Comparison of ENCODE assay signal across 1 cellular context in genomic region chr1:155206891-155207577, GRCh38.
A peak's percentile ranks its signal among the peaks of the same experiment; 100 is the strongest.
TF ChIP-seq lines count a peak whose summit lies in the region.

No MANE protein-coding gene starts in this region.

TF ChIP-seq in K562, 482 proteins besides CTCF, POLR2A, EP300 and RAD21 (continued from another document and continues in another):
- TF ChIP-seq HBP1 (CRISPR knock-in tag; IDR thresholded peaks at IDR 0.05) (no peak), ATF1 (CRISPR knock-in tag; IDR thresholded peaks at IDR 0.05) (no peak), ATF1 (tag; IDR thresholded peaks at IDR 0.05) (peak; percentile 35; the same call in 1 of the 2 replicates), ZFP1 (CRISPR knock-in tag; IDR thresholded peaks at IDR 0.05) (no peak), ATF3 (IDR thresholded peaks at IDR 0.05) (no peak), ATF3 (CRISPR knock-in tag; conservative IDR thresholded peaks at IDR 0.05) (no peak), ZNF140 (CRISPR knock-in tag; IDR thresholded peaks at IDR 0.05) (no peak), MAZ (CRISPR knock-in tag; conservative IDR thresholded peaks at IDR 0.05 in 1 of 2, IDR thresholded peaks at IDR 0.05 in 1 of 2) (peak; percentile 54 to 77; a peak in 3 of 4 replicates), YY1 (IDR thresholded peaks at IDR 0.05; ENCODE audit: borderline replicate concordance in 1 of 3, control insufficient read depth in 1 of 3, extremely low read depth in 1 of 3, insufficient read depth in 3 of 3, insufficient read length in 1 of 3, insufficient replicate concordance in 2 of 3, low read depth in 1 of 3, low read length in 2 of 3) (peak in 2 of 3 experiments; percentile 57 to 66), ZNF696 (CRISPR knock-in tag; conservative IDR thresholded peaks at IDR 0.05) (no peak), SMARCA5 (IDR thresholded peaks at IDR 0.05) (no peak), SIX5 (IDR thresholded peaks at IDR 0.05; ENCODE audit: borderline replicate concordance in 1 of 2, insufficient read depth in 1 of 2, low read depth in 1 of 2, low read length in 2 of 2) (no peak), ZKSCAN1 (IDR thresholded peaks at IDR 0.05; ENCODE audit: low read depth, low read length) (0 out of 2 replicates have a peak, but pooled peaks have one; percentile 31), LCOR (CRISPR knock-in tag; IDR thresholded peaks at IDR 0.05) (0 out of 2 replicates have a peak, but pooled peaks have one; percentile 18), SMAD4 (CRISPR knock-in tag; conservative IDR thresholded peaks at IDR 0.05) (0 out of 2 replicates have a peak, but pooled peaks have one; percentile 37), TBP (optimal IDR thresholded peaks at IDR 0.05; ENCODE audit: low read depth, low read length) (peak; percentile 1), TGIF2 (CRISPR knock-in tag; IDR thresholded peaks at IDR 0.05) (no peak), ZNF717 (CRISPR knock-in tag; IDR thresholded peaks at IDR 0.05) (no peak), EGR1 (conservative IDR thresholded peaks at IDR 0.05) (no peak), E4F1 (CRISPR knock-in tag; IDR thresholded peaks at IDR 0.05; ENCODE audit: borderline replicate concordance) (no peak), ZNF347 (CRISPR knock-in tag; IDR thresholded peaks at IDR 0.05; ENCODE audit: low read depth) (no peak), TFAP4 (CRISPR knock-in tag; IDR thresholded peaks at IDR 0.05; ENCODE audit: borderline replicate concordance) (peak; percentile 47; the same call in 1 of the 2 replicates)
- TF ChIP-seq, protein P1, sequence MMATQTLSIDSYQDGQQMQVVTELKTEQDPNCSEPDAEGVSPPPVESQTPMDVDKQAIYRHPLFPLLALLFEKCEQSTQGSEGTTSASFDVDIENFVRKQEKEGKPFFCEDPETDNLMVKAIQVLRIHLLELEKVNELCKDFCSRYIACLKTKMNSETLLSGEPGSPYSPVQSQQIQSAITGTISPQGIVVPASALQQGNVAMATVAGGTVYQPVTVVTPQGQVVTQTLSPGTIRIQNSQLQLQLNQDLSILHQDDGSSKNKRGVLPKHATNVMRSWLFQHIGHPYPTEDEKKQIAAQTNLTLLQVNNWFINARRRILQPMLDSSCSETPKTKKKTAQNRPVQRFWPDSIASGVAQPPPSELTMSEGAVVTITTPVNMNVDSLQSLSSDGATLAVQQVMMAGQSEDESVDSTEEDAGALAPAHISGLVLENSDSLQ (IDR thresholded peaks at IDR 0.05): peak; percentile 64
- TF ChIP-seq, protein P2, sequence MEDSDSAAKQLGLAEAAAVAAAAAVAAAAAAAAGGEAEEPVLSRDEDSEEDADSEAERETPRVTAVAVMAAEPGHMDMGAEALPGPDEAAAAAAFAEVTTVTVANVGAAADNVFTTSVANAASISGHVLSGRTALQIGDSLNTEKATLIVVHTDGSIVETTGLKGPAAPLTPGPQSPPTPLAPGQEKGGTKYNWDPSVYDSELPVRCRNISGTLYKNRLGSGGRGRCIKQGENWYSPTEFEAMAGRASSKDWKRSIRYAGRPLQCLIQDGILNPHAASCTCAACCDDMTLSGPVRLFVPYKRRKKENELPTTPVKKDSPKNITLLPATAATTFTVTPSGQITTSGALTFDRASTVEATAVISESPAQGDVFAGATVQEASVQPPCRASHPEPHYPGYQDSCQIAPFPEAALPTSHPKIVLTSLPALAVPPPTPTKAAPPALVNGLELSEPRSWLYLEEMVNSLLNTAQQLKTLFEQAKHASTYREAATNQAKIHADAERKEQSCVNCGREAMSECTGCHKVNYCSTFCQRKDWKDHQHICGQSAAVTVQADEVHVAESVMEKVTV (CRISPR knock-in tag; IDR thresholded peaks at IDR 0.05): peak; percentile 85
- TF ChIP-seq, protein P3, sequence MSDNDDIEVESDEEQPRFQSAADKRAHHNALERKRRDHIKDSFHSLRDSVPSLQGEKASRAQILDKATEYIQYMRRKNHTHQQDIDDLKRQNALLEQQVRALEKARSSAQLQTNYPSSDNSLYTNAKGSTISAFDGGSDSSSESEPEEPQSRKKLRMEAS (CRISPR knock-in tag; IDR thresholded peaks at IDR 0.05): no peak
- TF ChIP-seq, protein P4, sequence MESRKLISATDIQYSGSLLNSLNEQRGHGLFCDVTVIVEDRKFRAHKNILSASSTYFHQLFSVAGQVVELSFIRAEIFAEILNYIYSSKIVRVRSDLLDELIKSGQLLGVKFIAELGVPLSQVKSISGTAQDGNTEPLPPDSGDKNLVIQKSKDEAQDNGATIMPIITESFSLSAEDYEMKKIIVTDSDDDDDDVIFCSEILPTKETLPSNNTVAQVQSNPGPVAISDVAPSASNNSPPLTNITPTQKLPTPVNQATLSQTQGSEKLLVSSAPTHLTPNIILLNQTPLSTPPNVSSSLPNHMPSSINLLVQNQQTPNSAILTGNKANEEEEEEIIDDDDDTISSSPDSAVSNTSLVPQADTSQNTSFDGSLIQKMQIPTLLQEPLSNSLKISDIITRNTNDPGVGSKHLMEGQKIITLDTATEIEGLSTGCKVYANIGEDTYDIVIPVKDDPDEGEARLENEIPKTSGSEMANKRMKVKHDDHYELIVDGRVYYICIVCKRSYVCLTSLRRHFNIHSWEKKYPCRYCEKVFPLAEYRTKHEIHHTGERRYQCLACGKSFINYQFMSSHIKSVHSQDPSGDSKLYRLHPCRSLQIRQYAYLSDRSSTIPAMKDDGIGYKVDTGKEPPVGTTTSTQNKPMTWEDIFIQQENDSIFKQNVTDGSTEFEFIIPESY (CRISPR knock-in tag; IDR thresholded peaks at IDR 0.05): 0 out of 2 replicates have a peak, but pooled peaks have one; percentile 25
- TF ChIP-seq, protein P5, sequence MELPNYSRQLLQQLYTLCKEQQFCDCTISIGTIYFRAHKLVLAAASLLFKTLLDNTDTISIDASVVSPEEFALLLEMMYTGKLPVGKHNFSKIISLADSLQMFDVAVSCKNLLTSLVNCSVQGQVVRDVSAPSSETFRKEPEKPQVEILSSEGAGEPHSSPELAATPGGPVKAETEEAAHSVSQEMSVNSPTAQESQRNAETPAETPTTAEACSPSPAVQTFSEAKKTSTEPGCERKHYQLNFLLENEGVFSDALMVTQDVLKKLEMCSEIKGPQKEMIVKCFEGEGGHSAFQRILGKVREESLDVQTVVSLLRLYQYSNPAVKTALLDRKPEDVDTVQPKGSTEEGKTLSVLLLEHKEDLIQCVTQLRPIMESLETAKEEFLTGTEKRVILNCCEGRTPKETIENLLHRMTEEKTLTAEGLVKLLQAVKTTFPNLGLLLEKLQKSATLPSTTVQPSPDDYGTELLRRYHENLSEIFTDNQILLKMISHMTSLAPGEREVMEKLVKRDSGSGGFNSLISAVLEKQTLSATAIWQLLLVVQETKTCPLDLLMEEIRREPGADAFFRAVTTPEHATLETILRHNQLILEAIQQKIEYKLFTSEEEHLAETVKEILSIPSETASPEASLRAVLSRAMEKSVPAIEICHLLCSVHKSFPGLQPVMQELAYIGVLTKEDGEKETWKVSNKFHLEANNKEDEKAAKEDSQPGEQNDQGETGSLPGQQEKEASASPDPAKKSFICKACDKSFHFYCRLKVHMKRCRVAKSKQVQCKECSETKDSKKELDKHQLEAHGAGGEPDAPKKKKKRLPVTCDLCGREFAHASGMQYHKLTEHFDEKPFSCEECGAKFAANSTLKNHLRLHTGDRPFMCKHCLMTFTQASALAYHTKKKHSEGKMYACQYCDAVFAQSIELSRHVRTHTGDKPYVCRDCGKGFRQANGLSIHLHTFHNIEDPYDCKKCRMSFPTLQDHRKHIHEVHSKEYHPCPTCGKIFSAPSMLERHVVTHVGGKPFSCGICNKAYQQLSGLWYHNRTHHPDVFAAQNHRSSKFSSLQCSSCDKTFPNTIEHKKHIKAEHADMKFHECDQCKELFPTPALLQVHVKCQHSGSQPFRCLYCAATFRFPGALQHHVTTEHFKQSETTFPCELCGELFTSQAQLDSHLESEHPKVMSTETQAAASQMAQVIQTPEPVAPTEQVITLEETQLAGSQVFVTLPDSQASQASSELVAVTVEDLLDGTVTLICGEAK (IDR thresholded peaks at IDR 0.05): no peak
- TF ChIP-seq, protein P5 (CRISPR knock-in tag; IDR thresholded peaks at IDR 0.05): 0 out of 2 replicates have a peak, but pooled peaks have one; percentile 18
- TF ChIP-seq, protein P6, sequence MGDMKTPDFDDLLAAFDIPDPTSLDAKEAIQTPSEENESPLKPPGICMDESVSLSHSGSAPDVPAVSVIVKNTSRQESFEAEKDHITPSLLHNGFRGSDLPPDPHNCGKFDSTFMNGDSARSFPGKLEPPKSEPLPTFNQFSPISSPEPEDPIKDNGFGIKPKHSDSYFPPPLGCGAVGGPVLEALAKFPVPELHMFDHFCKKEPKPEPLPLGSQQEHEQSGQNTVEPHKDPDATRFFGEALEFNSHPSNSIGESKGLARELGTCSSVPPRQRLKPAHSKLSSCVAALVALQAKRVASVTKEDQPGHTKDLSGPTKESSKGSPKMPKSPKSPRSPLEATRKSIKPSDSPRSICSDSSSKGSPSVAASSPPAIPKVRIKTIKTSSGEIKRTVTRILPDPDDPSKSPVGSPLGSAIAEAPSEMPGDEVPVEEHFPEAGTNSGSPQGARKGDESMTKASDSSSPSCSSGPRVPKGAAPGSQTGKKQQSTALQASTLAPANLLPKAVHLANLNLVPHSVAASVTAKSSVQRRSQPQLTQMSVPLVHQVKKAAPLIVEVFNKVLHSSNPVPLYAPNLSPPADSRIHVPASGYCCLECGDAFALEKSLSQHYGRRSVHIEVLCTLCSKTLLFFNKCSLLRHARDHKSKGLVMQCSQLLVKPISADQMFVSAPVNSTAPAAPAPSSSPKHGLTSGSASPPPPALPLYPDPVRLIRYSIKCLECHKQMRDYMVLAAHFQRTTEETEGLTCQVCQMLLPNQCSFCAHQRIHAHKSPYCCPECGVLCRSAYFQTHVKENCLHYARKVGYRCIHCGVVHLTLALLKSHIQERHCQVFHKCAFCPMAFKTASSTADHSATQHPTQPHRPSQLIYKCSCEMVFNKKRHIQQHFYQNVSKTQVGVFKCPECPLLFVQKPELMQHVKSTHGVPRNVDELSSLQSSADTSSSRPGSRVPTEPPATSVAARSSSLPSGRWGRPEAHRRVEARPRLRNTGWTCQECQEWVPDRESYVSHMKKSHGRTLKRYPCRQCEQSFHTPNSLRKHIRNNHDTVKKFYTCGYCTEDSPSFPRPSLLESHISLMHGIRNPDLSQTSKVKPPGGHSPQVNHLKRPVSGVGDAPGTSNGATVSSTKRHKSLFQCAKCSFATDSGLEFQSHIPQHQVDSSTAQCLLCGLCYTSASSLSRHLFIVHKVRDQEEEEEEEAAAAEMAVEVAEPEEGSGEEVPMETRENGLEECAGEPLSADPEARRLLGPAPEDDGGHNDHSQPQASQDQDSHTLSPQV (IDR thresholded peaks at IDR 0.05): peak; percentile 68
